In the genomic region with DNA sequence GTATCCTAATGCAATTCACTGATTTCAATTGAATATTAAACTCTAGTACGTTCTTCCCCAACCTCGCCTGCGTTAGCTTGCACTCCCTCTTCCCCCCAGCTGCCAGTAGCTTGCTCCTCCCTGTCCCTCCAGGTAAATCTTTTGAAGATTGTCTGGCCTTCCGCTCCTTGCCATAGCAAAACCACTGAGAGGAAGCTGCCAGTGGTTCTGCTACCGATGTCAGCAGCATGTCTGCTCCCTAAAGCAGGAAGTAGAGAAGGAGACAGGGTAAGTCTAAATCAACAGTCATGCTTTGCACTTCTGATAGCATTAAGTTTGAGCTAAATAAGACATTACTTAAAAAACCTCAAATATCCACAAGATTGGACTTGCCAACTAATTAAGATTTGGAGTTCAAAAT, we compare ENCODE assay signal across 12 cellular contexts.
DNase-seq lines count a peak whose midpoint lies in the region; ATAC-seq and TF ChIP-seq lines count a peak whose summit lies in the region.
"Had no signal": no experiment of that assay in that cellular context is flagged by ENCODE, and none has a peak within 500 bp of the region (broad histone marks: within the 10 kb centered on the region; RNA-seq: fewer than 3 reads in every experiment).

No MANE protein-coding gene starts in this region.

- intact Hi-C loops in activated B cell treated with CpG ODN at 0.5 μM for 24 hours (cut with micrococcal nuclease), result no loop called here

- no peaks in the 10 kb centered on the region for H3K27me3 Mint-ChIP-seq in activated T-cell treated with anti-CD3 and anti-CD28 coated beads, Interleukin-2, amount 50 U/mL, for 24 hours
- no peaks in the 10 kb centered on the region for H3K27me3 Mint-ChIP-seq in activated B cell treated with CpG ODN at 0.5 μM for 24 hours
- H3K27me3 Mint-ChIP-seq in naive thymus-derived CD8-positive, alpha-beta T cell, result peaks cover 0 to 1% (median 0%) of the 10 kb centered on the region in 5 donors
- H3K27me3 Mint-ChIP-seq: central memory CD8-positive, alpha-beta T cell had no signal

- CTCF ChIA-PET in activated B cell treated with CpG ODN at 0.5 μM for 24 hours (lab: Charles Lee), result no interaction called here

- no peaks in the 10 kb centered on the region for H3K9me3 Mint-ChIP-seq in activated T-cell treated with anti-CD3 and anti-CD28 coated beads, Interleukin-2, amount 50 U/mL, for 24 hours
- H3K9me3 Mint-ChIP-seq in activated B cell treated with CpG ODN at 0.5 μM for 24 hours, result no peaks in the 10 kb centered on the region
- H3K9me3 Mint-ChIP-seq in naive thymus-derived CD8-positive, alpha-beta T cell, result no peaks in the 10 kb centered on the region
- H3K9me3 Mint-ChIP-seq: central memory CD8-positive, alpha-beta T cell had no signal

- POLR2A ChIA-PET in activated B cell treated with CpG ODN at 0.5 μM for 24 hours (lab: Charles Lee), result no interaction called here
- POLR2A ChIA-PET in naive thymus-derived CD8-positive, alpha-beta T cell (lab: Charles Lee), result no interaction called here

- peaks cover 12% of the 10 kb centered on the region for H3K4me1 Mint-ChIP-seq in activated T-cell treated with anti-CD3 and anti-CD28 coated beads, Interleukin-2, amount 50 U/mL, for 24 hours (ENCODE audit: low read depth)
- peaks cover 6% of the 10 kb centered on the region for H3K4me1 Mint-ChIP-seq in activated B cell treated with CpG ODN at 0.5 μM for 24 hours
- H3K4me1 Mint-ChIP-seq in naive thymus-derived CD8-positive, alpha-beta T cell, result peaks cover 8 to 21% (median 12%) of the 10 kb centered on the region in 4 donors

- in situ Hi-C loops in GM13976 (cut with MboI; ENCODE audit: low sequenced_read_pairs, unreplicated experiment), result no loop called here

- no peak for TF ChIP-seq CTCF in activated B cell treated with CpG ODN at 0.5 μM for 24 hours (IDR thresholded peaks at IDR 0.05)
- TF ChIP-seq CTCF in GM13976 (IDR thresholded peaks at IDR 0.05; ENCODE audit: borderline replicate concordance, control extremely low read depth, extremely low read depth, insufficient read depth, missing control alignments), result no peak

- no peak overlapping the region for H3K4me3 Mint-ChIP-seq in activated T-cell treated with anti-CD3 and anti-CD28 coated beads, Interleukin-2, amount 50 U/mL, for 24 hours
- H3K4me3 Mint-ChIP-seq in activated B cell treated with CpG ODN at 0.5 μM for 24 hours, result no peak overlapping the region
- peak overlapping the region in 9 of 10 donors; percentile 34 to 79 (median 67) for H3K4me3 Mint-ChIP-seq in naive thymus-derived CD8-positive, alpha-beta T cell
- H3K4me3 Mint-ChIP-seq: central memory CD8-positive, alpha-beta T cell had no signal

- no peaks in the 10 kb centered on the region for H3K36me3 Mint-ChIP-seq in activated T-cell treated with anti-CD3 and anti-CD28 coated beads, Interleukin-2, amount 50 U/mL, for 24 hours (ENCODE audit: low read depth)
- H3K36me3 Mint-ChIP-seq in activated B cell treated with CpG ODN at 0.5 μM for 24 hours (ENCODE audit: low read depth), result no peaks in the 10 kb centered on the region
- no peaks in the 10 kb centered on the region for H3K36me3 Mint-ChIP-seq in naive thymus-derived CD8-positive, alpha-beta T cell

- ATAC-seq in HG02885 (IDR thresholded peaks at IDR 0.05; ENCODE audit: poor library complexity, unreplicated experiment), result peak; percentile 64
- ATAC-seq in activated B cell treated with CpG ODN at 0.5 μM for 24 hours (ENCODE audit: low read depth), result peak; percentile 40
- ATAC-seq in naive thymus-derived CD8-positive, alpha-beta T cell, result peak; percentile 76 to 90
- ATAC-seq: upper lobe of right lung had no signal

- H3K27ac Mint-ChIP-seq in activated T-cell treated with anti-CD3 and anti-CD28 coated beads, Interleukin-2, amount 50 U/mL, for 24 hours, result no peak overlapping the region
- no peak overlapping the region for H3K27ac Mint-ChIP-seq in activated B cell treated with CpG ODN at 0.5 μM for 24 hours
- peak overlapping the region in 6 of 10 donors; percentile 1 to 82 (median 8) for H3K27ac Mint-ChIP-seq in naive thymus-derived CD8-positive, alpha-beta T cell

- DNase-seq in activated T-cell treated with anti-CD3 and anti-CD28 coated beads, Interleukin-2, amount 50 U/mL, for 1 hour, result peak; percentile 18
- no peak for DNase-seq in activated T-cell treated with anti-CD3 and anti-CD28 coated beads, Interleukin-2, amount 50 U/mL, for 24 hours
- DNase-seq in activated B cell treated with CpG ODN at 0.5 μM for 24 hours (no peak), H4 (ENCODE audit: low spot score) (no peak), GM13976 (ENCODE audit: low spot score) (no peak), AG08395 (ENCODE audit: low spot score) (no peak)
- DNase-seq in naive thymus-derived CD8-positive, alpha-beta T cell, result peak in 7 of 10 donors; percentile 1 to 41 (median 14)
- DNase-seq: stimulated activated CD8-positive, alpha-beta memory T cell treated with anti-CD3 and anti-CD28 coated beads, Interleukin-4, amount 100 ng/mL, for 48 hours; SW 1271; upper lobe of right lung had no signal

Comparison
In these comparisons a context has a peak if more than half of its experiments do, and no peak if none do; other contexts are left out.
1. DNase-seq: peak in activated T-cell treated with anti-CD3 and anti-CD28 coated beads, Interleukin-2, amount 50 U/mL, for 1 hour (single experiment) and naive thymus-derived CD8-positive, alpha-beta T cell (7 of 10); none in activated T-cell treated with anti-CD3 and anti-CD28 coated beads, Interleukin-2, amount 50 U/mL, for 24 hours (single experiment), activated B cell treated with CpG ODN at 0.5 μM for 24 hours (single experiment), H4 (single experiment), GM13976 (single experiment) and AG08395 (single experiment).
2. H3K27ac Mint-ChIP-seq: peak in naive thymus-derived CD8-positive, alpha-beta T cell (6 of 10); none in activated T-cell treated with anti-CD3 and anti-CD28 coated beads, Interleukin-2, amount 50 U/mL, for 24 hours (single experiment) and activated B cell treated with CpG ODN at 0.5 μM for 24 hours (single experiment).
3. H3K4me3 Mint-ChIP-seq: peak in naive thymus-derived CD8-positive, alpha-beta T cell (9 of 10); none in activated T-cell treated with anti-CD3 and anti-CD28 coated beads, Interleukin-2, amount 50 U/mL, for 24 hours (single experiment) and activated B cell treated with CpG ODN at 0.5 μM for 24 hours (single experiment).
4. Peak in every context shown above with its lines, with median percentiles within 50 percentile points of each other: ATAC-seq.